ENCODE assay signal across 10 cellular contexts in the genomic region with DNA sequence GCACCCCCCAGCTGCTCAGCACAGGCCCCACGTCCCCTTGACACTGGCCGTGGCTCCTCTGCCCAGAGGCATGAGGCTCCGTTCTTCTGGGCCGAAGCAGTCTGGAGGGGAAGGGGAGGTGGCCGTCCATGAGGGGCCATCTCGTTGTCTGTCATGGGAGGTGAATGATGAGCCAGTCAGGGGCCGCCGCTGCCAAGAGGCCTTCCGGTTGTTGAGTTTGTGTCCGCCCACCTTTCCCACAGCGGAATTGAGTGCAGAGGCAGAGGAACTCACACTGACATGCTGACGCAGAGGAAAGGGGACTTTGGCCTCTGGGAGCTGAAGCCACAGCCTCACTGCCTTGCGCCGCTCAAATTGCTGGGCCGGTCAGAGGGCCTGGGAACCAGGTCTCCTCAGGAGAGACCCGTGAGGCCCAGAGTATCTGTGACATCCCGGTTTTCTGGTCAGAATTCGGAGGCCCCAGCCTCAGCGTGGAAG.
DNase-seq lines count a peak whose midpoint lies in the region; ATAC-seq and TF ChIP-seq lines count a peak whose summit lies in the region.
"Had no signal": no experiment of that assay in that cellular context is flagged by ENCODE, and none has a peak within 500 bp of the region (broad histone marks: within the 10 kb centered on the region; RNA-seq: fewer than 3 reads in every experiment).

No MANE protein-coding gene starts in this region.

- no peaks in the 10 kb centered on the region for H3K36me3 Mint-ChIP-seq in WTC11

- no peak for TF ChIP-seq CTCF in WTC11 (IDR thresholded peaks at IDR 0.05)
- no peak for TF ChIP-seq CTCF in hepatocyte (IDR thresholded peaks at IDR 0.05; ENCODE audit: poor library complexity)

- no peak overlapping the region for H2AFZ ChIP-seq in hepatocyte

- H3K4me3 Mint-ChIP-seq in WTC11: no peak overlapping the region
- H3K4me3 Mint-ChIP-seq: central memory CD8-positive, alpha-beta T cell had no signal

- no peaks in the 10 kb centered on the region for H3K9me3 Mint-ChIP-seq in WTC11
- H3K9me3 Mint-ChIP-seq: central memory CD8-positive, alpha-beta T cell had no signal

- no peak for ATAC-seq in WTC11

- no peaks in the 10 kb centered on the region for H3K9me2 ChIP-seq in hepatocyte (replicated peaks; ENCODE audit: insufficient read depth)

- no peak overlapping the region for H3K4me3 ChIP-seq in hepatocyte

- H3K27ac ChIP-seq in hepatocyte: peak overlapping the region; percentile 73

- no peaks in the 10 kb centered on the region for H3K9me3 ChIP-seq in hepatocyte (ENCODE audit: low read depth)

- H3K4me1 ChIP-seq in hepatocyte (ENCODE audit: insufficient read depth): peaks cover 10% of the 10 kb centered on the region

- H4K20me1 ChIP-seq in hepatocyte (ENCODE audit: insufficient read depth, poor library complexity, severe bottlenecking): no peaks in the 10 kb centered on the region

- H3K4me2 ChIP-seq in hepatocyte: no peak overlapping the region

- H3K27me3 ChIP-seq in hepatocyte: no peaks in the 10 kb centered on the region

- DNase-seq in activated CD4-positive, alpha-beta T cell treated with anti-CD3 and anti-CD28 coated beads for 48 hours: peak; percentile 71
- no peak for DNase-seq in activated CD4-positive, alpha-beta T cell treated with anti-CD3 and anti-CD28 coated beads for 4 hours
- DNase-seq in WTC11 (ENCODE audit: low spot score): no peak
- peak; percentile 81 for DNase-seq in hepatocyte (ENCODE audit: low spot score)
- DNase-seq in stimulated activated CD8-positive, alpha-beta memory T cell treated with anti-CD3 and anti-CD28 coated beads, Interleukin-7, amount 100 ng/mL, for 48 hours (ENCODE audit: extremely low read depth in 1 of 2, low read depth in 1 of 2): peak; percentile 22 to 44
- no peak for DNase-seq in NCI-H1417 treated with DMSO at 0.1 percent for 48 hours (lab: John Stamatoyannopoulos, UW)
- no peak for DNase-seq in LoVo (ENCODE audit: low spot score)
- DNase-seq in D341Med (ENCODE audit: low spot score): no peak
- DNase-seq: 8988T had no signal

- H3K27ac Mint-ChIP-seq in WTC11: no peak overlapping the region

- H3K4me1 Mint-ChIP-seq in WTC11: 0 out of 2 replicates have a peak, but pooled peaks cover 1% of the 10 kb centered on the region
- H3K4me1 Mint-ChIP-seq: central memory CD8-positive, alpha-beta T cell had no signal

- POLR2A ChIA-PET in WTC11 (lab: Charles Lee): no interaction called here

- H3K36me3 ChIP-seq in hepatocyte (replicated peaks; ENCODE audit: insufficient read depth, low read depth): no peaks in the 10 kb centered on the region

- 69% methylated on average over 19 of the region's 19 CpGs for WGBS in hepatocyte (ENCODE audit: low lambda C conversion rate, missing lambda C conversion rate)

- H3K79me2 ChIP-seq in hepatocyte: no peaks in the 10 kb centered on the region

- H3K27me3 Mint-ChIP-seq in WTC11 (ENCODE audit: low read depth): peaks cover 3% of the 10 kb centered on the region; the same call in 1 of the 2 replicates

- CTCF ChIA-PET in WTC11 (lab: Charles Lee): interaction anchor here (0.6 to 1.9 kb wide), 3 partner anchors 22 to 606 kb away, joined by 3 to 5 read pairs (median 4); no protein-coding TSS in a partner anchor

TF ChIP-seq in WTC11, 78 proteins besides CTCF, POLR2A, EP300 and RAD21:
- TF ChIP-seq GABPB1 (CRISPR knock-in tag; IDR thresholded peaks at IDR 0.05): peak; percentile 64
- no peak for TF ChIP-seq SMAD4 (CRISPR knock-in tag; IDR thresholded peaks at IDR 0.05)
- no peak for TF ChIP-seq IRF2 (CRISPR knock-in tag; IDR thresholded peaks at IDR 0.05; ENCODE audit: borderline replicate concordance, low read depth)
- TF ChIP-seq, protein P1, sequence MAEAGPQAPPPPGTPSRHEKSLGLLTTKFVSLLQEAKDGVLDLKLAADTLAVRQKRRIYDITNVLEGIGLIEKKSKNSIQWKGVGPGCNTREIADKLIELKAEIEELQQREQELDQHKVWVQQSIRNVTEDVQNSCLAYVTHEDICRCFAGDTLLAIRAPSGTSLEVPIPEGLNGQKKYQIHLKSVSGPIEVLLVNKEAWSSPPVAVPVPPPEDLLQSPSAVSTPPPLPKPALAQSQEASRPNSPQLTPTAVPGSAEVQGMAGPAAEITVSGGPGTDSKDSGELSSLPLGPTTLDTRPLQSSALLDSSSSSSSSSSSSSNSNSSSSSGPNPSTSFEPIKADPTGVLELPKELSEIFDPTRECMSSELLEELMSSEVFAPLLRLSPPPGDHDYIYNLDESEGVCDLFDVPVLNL (CRISPR knock-in tag; IDR thresholded peaks at IDR 0.05; ENCODE audit: borderline replicate concordance, low read depth): no peak
- no peak for TF ChIP-seq ZNF219 (CRISPR knock-in tag; IDR thresholded peaks at IDR 0.05; ENCODE audit: borderline replicate concordance)
TF ChIP-seq in WTC11: peak in this region for 1.

Comparison
In these comparisons a context has a peak if more than half of its experiments do, and no peak if none do; other contexts are left out.
1. DNase-seq: peak in activated CD4-positive, alpha-beta T cell treated with anti-CD3 and anti-CD28 coated beads for 48 hours (single experiment), hepatocyte (single experiment) and stimulated activated CD8-positive, alpha-beta memory T cell treated with anti-CD3 and anti-CD28 coated beads, Interleukin-7, amount 100 ng/mL, for 48 hours (2 of 2); none in activated CD4-positive, alpha-beta T cell treated with anti-CD3 and anti-CD28 coated beads for 4 hours (0 of 2), WTC11 (single experiment), NCI-H1417 treated with DMSO at 0.1 percent for 48 hours (single experiment), LoVo (single experiment) and D341Med (single experiment).